In the genomic region with DNA sequence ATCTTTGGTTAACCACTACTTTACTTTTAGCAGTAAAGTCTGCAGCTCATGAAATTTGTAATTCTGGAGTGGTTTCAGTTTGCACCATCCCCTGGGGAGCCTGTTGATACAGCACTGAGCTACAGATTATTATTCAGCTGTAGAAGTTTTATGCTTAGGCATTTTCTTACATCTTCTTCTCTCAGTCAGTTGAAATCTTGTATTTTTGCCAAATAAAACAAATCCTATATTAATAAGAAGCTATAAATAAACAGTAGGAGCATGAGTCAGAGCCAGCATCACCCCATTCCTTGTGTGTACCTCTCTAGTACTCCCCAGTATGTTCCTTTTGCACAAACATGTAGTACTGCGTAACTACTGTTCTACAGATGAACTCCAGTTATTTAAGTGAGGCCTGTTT, we compare ENCODE assay signal across 11 cellular contexts.
A peak's percentile ranks its signal among the peaks of the same experiment; 100 is the strongest.
DNase-seq lines count a peak whose midpoint lies in the region; ATAC-seq and TF ChIP-seq lines count a peak whose summit lies in the region.
"Had no signal": no experiment of that assay in that cellular context is flagged by ENCODE, and none has a peak within 500 bp of the region (broad histone marks: within the 10 kb centered on the region; RNA-seq: fewer than 3 reads in every experiment).

No MANE protein-coding gene starts in this region.

- TF ChIP-seq CTCF in fibroblast of villous mesenchyme (IDR thresholded peaks at IDR 0.05; ENCODE audit: insufficient read depth, low read depth, low read length) (no peak), testis (IDR thresholded peaks at IDR 0.05) (no peak)

- DNase-seq in NCI-H1092 treated with DMSO at 0.1 percent for 48 hours (lab: John Stamatoyannopoulos, UW) (peak; percentile 37), NCI-H1092 (lab: John Stamatoyannopoulos, UW) (no peak), RPMI7951 (ENCODE audit: low read depth) (peak; percentile 28), fibroblast of villous mesenchyme (ENCODE audit: low read depth) (peak; percentile 69), testis (peak; percentile 43), pons (ENCODE audit: low spot score) (no peak)
- DNase-seq: posterior cingulate gyrus; stimulated activated CD8-positive, alpha-beta memory T cell treated with anti-CD3 and anti-CD28 coated beads, Interleukin-4, amount 100 ng/mL, for 48 hours; T-helper 1 cell had no signal

- no peaks in the 10 kb centered on the region for H3K4me1 ChIP-seq in testis

- no peaks in the 10 kb centered on the region for H3K9me3 ChIP-seq in testis

- no peak overlapping the region for H3K27ac ChIP-seq in testis

- H3K36me3 ChIP-seq in testis (ENCODE audit: low read depth, missing control alignments): no peaks in the 10 kb centered on the region

- no peak for TF ChIP-seq POLR2A in testis (IDR thresholded peaks at IDR 0.05)
- no peak for TF ChIP-seq POLR2A in GM18505 (IDR thresholded peaks at IDR 0.05; ENCODE audit: borderline replicate concordance, extremely low read depth, insufficient read depth, insufficient read length)

- intact Hi-C loops in testis (cut with DNase I; ENCODE audit: low total_unique reads): no loop called here

- 64 to 85% methylated on average over 1 of the region's 1 CpG for whole genome bisulfite sequencing in testis, 2 donors

- H3K27me3 ChIP-seq in testis: no peaks in the 10 kb centered on the region

- ATAC-seq in GM18505 (IDR thresholded peaks at IDR 0.05; ENCODE audit: unreplicated experiment) (no peak), HG02588 (IDR thresholded peaks at IDR 0.05; ENCODE audit: unreplicated experiment) (no peak)

- H3K4me3 ChIP-seq in fibroblast of villous mesenchyme (ENCODE audit: low read depth, low read length) (no peak overlapping the region), testis (no peak overlapping the region)

Comparison
In these comparisons a context has a peak if more than half of its experiments do, and no peak if none do; other contexts are left out.
1. DNase-seq: peak in NCI-H1092 treated with DMSO at 0.1 percent for 48 hours (single experiment), RPMI7951 (single experiment), fibroblast of villous mesenchyme (single experiment) and testis (single experiment); none in NCI-H1092 (single experiment) and pons (single experiment).